Comparison of ENCODE assay signal across 1 cellular context in the genomic region with DNA sequence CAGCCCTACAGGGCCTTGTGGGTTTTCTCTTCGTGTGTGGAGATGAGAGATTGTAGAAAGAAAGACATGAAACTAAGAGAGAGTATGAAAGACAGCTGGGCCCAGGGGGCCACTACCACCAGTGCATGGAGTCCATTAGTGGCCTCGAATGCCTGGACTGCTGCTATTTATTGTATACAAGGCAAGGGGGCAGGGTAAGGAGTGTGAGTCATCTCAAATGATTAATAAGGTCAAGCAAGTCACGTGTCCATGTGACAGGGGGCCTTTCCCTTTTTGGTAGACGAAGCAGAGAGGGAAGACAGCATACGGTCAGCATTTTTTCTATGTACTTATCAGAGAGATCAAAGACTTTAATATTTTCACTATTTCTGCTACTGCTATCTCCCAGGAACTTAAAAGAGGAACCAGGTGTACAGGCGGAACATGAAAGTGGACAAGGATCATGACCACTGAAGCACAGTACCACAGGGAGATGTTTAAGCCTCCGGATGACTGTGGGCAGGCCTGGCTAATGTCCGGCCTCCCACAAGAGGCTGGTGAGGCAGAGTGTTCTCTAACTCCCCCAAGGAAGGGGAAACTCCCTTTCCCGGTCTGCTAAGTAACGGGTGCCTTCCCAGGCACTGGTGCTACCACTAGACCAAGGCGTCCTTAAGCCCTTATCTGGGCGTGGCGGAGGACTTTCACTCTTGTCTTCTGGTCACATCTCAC.
TF ChIP-seq lines count a peak whose summit lies in the region.

No MANE protein-coding gene starts in this region.

TF ChIP-seq in K562, 482 proteins besides CTCF, POLR2A, EP300 and RAD21 (continued from another document and continues in another):
- TF ChIP-seq, protein P1, sequence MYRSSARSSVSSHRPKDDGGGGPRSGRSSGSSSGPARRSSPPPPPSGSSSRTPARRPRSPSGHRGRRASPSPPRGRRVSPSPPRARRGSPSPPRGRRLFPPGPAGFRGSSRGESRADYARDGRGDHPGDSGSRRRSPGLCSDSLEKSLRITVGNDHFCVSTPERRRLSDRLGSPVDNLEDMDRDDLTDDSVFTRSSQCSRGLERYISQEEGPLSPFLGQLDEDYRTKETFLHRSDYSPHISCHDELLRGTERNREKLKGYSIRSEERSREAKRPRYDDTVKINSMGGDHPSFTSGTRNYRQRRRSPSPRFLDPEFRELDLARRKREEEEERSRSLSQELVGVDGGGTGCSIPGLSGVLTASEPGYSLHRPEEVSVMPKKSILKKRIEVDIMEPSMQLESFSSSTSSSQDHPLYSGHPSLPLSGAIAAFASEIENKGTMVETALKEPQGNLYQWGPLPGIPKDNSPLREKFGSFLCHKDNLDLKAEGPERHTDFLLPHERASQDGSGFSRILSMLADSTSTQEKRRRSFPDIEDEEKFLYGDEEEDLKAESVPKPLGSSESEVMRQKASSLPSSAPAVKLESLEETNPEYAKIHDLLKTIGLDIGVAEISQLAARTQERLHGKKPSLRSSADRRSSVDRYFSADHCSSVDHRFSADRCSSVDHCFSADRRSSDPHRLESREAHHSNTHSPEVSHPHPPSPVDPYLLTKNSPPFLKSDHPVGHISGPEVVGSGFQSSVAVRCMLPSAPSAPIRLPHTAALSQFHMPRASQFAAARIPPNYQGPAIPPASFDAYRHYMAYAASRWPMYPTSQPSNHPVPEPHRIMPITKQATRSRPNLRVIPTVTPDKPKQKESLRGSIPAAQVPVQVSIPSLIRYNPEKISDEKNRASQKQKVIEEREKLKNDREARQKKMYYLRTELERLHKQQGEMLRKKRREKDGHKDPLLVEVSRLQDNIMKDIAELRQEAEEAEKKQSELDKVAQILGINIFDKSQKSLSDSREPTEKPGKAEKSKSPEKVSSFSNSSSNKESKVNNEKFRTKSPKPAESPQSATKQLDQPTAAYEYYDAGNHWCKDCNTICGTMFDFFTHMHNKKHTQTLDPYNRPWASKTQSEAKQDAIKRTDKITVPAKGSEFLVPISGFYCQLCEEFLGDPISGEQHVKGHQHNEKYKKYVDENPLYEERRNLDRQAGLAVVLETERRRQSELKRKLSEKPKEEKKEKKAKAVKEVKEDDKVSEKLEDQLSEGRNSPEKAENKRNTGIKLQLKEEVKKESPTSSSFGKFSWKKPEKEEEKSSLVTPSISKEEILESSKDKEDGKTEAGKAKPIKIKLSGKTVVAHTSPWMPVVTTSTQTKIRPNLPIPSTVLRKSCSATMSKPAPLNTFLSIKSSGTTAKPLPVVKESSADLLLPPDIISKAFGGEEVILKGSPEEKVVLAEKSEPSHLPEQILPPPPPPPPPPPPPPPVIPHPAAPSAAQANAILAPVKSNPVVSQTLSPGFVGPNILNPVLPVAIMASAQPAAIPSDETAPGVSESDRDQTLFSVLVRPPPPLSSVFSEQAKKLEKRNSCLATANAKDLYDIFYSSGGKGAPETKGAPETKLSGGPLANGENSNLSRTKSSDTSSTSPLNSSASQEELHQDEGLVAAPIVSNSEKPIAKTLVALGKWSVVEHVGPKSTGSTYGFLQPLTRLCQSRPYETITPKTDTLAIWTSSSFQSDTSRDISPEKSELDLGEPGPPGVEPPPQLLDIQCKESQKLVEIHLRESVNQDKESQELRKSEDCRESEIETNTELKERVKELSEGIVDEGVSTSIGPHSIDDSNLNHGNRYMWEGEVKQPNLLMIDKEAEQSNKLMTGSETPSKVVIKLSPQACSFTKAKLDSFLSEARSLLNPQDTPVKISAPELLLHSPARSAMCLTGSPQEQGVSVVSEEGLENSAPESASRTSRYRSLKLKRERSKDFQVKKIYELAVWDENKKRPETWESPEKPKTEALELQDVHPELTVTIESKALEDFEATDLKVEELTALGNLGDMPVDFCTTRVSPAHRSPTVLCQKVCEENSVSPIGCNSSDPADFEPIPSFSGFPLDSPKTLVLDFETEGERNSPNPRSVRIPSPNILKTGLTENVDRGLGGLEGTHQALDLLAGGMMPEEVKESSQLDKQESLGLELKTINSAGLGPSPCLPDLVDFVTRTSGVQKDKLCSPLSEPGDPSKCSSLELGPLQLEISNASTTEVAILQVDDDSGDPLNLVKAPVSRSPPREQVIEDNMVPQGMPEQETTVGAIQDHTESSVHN (IDR thresholded peaks at IDR 0.05; ENCODE audit: borderline replicate concordance in 1 of 2, low read depth in 1 of 2): peak in 1 of 2 experiments; percentile 90; a peak in 2 of 4 replicates
- TF ChIP-seq MCM7 (IDR thresholded peaks at IDR 0.05): no peak
- no peak for TF ChIP-seq CHD2 (IDR thresholded peaks at IDR 0.05; ENCODE audit: low read depth, low read length)
- TF ChIP-seq, protein P2, sequence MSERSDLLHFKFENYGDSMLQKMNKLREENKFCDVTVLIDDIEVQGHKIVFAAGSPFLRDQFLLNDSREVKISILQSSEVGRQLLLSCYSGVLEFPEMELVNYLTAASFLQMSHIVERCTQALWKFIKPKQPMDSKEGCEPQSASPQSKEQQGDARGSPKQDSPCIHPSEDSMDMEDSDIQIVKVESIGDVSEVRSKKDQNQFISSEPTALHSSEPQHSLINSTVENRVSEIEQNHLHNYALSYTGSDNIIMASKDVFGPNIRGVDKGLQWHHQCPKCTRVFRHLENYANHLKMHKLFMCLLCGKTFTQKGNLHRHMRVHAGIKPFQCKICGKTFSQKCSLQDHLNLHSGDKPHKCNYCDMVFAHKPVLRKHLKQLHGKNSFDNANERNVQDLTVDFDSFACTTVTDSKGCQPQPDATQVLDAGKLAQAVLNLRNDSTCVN (CRISPR knock-in tag; IDR thresholded peaks at IDR 0.05): no peak
- no peak for TF ChIP-seq ZNF217 (CRISPR knock-in tag; IDR thresholded peaks at IDR 0.05)
- TF ChIP-seq KAT7 (CRISPR knock-in tag; IDR thresholded peaks at IDR 0.05; ENCODE audit: borderline replicate concordance): peak; percentile 87; the same call in 1 of the 2 replicates
- no peak for TF ChIP-seq TAF7 (tag; IDR thresholded peaks at IDR 0.05)
- TF ChIP-seq ZNF431 (CRISPR knock-in tag; IDR thresholded peaks at IDR 0.05): no peak
- no peak for TF ChIP-seq KHSRP (IDR thresholded peaks at IDR 0.05)
- no peak for TF ChIP-seq ZC3H8 (IDR thresholded peaks at IDR 0.05)
- TF ChIP-seq COPS2 (conservative IDR thresholded peaks at IDR 0.05): no peak
- TF ChIP-seq, protein P3, sequence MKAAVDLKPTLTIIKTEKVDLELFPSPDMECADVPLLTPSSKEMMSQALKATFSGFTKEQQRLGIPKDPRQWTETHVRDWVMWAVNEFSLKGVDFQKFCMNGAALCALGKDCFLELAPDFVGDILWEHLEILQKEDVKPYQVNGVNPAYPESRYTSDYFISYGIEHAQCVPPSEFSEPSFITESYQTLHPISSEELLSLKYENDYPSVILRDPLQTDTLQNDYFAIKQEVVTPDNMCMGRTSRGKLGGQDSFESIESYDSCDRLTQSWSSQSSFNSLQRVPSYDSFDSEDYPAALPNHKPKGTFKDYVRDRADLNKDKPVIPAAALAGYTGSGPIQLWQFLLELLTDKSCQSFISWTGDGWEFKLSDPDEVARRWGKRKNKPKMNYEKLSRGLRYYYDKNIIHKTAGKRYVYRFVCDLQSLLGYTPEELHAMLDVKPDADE (conservative IDR thresholded peaks at IDR 0.05; ENCODE audit: control insufficient read depth, low read depth, low read length): no peak
- TF ChIP-seq, protein P4, sequence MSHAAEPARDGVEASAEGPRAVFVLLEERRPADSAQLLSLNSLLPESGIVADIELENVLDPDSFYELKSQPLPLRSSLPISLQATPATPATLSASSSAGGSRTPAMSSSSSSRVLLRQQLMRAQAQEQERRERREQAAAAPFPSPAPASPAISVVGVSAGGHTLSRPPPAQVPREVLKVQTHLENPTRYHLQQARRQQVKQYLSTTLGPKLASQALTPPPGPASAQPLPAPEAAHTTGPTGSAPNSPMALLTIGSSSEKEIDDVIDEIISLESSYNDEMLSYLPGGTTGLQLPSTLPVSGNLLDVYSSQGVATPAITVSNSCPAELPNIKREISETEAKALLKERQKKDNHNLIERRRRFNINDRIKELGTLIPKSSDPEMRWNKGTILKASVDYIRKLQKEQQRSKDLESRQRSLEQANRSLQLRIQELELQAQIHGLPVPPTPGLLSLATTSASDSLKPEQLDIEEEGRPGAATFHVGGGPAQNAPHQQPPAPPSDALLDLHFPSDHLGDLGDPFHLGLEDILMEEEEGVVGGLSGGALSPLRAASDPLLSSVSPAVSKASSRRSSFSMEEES (CRISPR knock-in tag; IDR thresholded peaks at IDR 0.05): peak; percentile 95
- no peak for TF ChIP-seq ZNF347 (CRISPR knock-in tag; IDR thresholded peaks at IDR 0.05; ENCODE audit: low read depth)
- TF ChIP-seq FIP1L1 (IDR thresholded peaks at IDR 0.05; ENCODE audit: low read depth, low read length, poor library complexity, severe bottlenecking): no peak
- peak in 1 of 2 experiments; percentile 12; a peak in 1 of 4 replicates for TF ChIP-seq TRIM24 (IDR thresholded peaks at IDR 0.05)
- TF ChIP-seq PPARD (CRISPR knock-in tag; IDR thresholded peaks at IDR 0.05): no peak
- TF ChIP-seq PHB2 (IDR thresholded peaks at IDR 0.05; ENCODE audit: low read depth): no peak
- TF ChIP-seq KAT8 (IDR thresholded peaks at IDR 0.05; ENCODE audit: low read depth): no peak
- TF ChIP-seq ZNF561 (CRISPR knock-in tag; conservative IDR thresholded peaks at IDR 0.05): no peak
- peak; percentile 60 for TF ChIP-seq TBP (optimal IDR thresholded peaks at IDR 0.05; ENCODE audit: low read depth, low read length)
- TF ChIP-seq EWSR1 (IDR thresholded peaks at IDR 0.05; ENCODE audit: borderline replicate concordance, low read depth, partially characterized antibody): no peak
- TF ChIP-seq ZNF174 (CRISPR knock-in tag; IDR thresholded peaks at IDR 0.05): no peak
- no peak for TF ChIP-seq NCOA2 (IDR thresholded peaks at IDR 0.05; ENCODE audit: partially characterized antibody in 2 of 2)
- no peak for TF ChIP-seq OTX1 (CRISPR knock-in tag; IDR thresholded peaks at IDR 0.05)
- TF ChIP-seq, protein P5, sequence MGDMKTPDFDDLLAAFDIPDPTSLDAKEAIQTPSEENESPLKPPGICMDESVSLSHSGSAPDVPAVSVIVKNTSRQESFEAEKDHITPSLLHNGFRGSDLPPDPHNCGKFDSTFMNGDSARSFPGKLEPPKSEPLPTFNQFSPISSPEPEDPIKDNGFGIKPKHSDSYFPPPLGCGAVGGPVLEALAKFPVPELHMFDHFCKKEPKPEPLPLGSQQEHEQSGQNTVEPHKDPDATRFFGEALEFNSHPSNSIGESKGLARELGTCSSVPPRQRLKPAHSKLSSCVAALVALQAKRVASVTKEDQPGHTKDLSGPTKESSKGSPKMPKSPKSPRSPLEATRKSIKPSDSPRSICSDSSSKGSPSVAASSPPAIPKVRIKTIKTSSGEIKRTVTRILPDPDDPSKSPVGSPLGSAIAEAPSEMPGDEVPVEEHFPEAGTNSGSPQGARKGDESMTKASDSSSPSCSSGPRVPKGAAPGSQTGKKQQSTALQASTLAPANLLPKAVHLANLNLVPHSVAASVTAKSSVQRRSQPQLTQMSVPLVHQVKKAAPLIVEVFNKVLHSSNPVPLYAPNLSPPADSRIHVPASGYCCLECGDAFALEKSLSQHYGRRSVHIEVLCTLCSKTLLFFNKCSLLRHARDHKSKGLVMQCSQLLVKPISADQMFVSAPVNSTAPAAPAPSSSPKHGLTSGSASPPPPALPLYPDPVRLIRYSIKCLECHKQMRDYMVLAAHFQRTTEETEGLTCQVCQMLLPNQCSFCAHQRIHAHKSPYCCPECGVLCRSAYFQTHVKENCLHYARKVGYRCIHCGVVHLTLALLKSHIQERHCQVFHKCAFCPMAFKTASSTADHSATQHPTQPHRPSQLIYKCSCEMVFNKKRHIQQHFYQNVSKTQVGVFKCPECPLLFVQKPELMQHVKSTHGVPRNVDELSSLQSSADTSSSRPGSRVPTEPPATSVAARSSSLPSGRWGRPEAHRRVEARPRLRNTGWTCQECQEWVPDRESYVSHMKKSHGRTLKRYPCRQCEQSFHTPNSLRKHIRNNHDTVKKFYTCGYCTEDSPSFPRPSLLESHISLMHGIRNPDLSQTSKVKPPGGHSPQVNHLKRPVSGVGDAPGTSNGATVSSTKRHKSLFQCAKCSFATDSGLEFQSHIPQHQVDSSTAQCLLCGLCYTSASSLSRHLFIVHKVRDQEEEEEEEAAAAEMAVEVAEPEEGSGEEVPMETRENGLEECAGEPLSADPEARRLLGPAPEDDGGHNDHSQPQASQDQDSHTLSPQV (IDR thresholded peaks at IDR 0.05): peak; percentile 91
- TF ChIP-seq, protein P6, sequence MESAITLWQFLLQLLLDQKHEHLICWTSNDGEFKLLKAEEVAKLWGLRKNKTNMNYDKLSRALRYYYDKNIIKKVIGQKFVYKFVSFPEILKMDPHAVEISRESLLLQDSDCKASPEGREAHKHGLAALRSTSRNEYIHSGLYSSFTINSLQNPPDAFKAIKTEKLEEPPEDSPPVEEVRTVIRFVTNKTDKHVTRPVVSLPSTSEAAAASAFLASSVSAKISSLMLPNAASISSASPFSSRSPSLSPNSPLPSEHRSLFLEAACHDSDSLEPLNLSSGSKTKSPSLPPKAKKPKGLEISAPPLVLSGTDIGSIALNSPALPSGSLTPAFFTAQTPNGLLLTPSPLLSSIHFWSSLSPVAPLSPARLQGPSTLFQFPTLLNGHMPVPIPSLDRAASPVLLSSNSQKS (CRISPR knock-in tag; IDR thresholded peaks at IDR 0.05): no peak
- TF ChIP-seq, protein P7, sequence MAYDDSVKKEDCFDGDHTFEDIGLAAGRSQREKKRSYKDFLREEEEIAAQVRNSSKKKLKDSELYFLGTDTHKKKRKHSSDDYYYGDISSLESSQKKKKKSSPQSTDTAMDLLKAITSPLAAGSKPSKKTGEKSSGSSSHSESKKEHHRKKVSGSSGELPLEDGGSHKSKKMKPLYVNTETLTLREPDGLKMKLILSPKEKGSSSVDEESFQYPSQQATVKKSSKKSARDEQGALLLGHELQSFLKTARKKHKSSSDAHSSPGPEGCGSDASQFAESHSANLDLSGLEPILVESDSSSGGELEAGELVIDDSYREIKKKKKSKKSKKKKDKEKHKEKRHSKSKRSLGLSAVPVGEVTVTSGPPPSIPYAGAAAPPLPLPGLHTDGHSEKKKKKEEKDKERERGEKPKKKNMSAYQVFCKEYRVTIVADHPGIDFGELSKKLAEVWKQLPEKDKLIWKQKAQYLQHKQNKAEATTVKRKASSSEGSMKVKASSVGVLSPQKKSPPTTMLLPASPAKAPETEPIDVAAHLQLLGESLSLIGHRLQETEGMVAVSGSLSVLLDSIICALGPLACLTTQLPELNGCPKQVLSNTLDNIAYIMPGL (CRISPR knock-in tag; IDR thresholded peaks at IDR 0.05): no peak
- no peak for TF ChIP-seq MECOM (CRISPR knock-in tag; IDR thresholded peaks at IDR 0.05)
- TF ChIP-seq ZNF232 (CRISPR knock-in tag; IDR thresholded peaks at IDR 0.05): no peak
- TF ChIP-seq GABPB2 (CRISPR knock-in tag; conservative IDR thresholded peaks at IDR 0.05): no peak
- no peak for TF ChIP-seq SMARCB1 (IDR thresholded peaks at IDR 0.05; ENCODE audit: insufficient read length, low read depth)
- no peak for TF ChIP-seq RFX5 (IDR thresholded peaks at IDR 0.05; ENCODE audit: low read depth, low read length)
- TF ChIP-seq, protein P8, sequence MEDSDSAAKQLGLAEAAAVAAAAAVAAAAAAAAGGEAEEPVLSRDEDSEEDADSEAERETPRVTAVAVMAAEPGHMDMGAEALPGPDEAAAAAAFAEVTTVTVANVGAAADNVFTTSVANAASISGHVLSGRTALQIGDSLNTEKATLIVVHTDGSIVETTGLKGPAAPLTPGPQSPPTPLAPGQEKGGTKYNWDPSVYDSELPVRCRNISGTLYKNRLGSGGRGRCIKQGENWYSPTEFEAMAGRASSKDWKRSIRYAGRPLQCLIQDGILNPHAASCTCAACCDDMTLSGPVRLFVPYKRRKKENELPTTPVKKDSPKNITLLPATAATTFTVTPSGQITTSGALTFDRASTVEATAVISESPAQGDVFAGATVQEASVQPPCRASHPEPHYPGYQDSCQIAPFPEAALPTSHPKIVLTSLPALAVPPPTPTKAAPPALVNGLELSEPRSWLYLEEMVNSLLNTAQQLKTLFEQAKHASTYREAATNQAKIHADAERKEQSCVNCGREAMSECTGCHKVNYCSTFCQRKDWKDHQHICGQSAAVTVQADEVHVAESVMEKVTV (CRISPR knock-in tag; IDR thresholded peaks at IDR 0.05): no peak
- TF ChIP-seq TCFL5 (CRISPR knock-in tag; conservative IDR thresholded peaks at IDR 0.05): no peak
- peak; percentile 57 for TF ChIP-seq NCOR1 (IDR thresholded peaks at IDR 0.05)
